Comparison of ENCODE assay signal across 8 cellular contexts in the genomic region with DNA sequence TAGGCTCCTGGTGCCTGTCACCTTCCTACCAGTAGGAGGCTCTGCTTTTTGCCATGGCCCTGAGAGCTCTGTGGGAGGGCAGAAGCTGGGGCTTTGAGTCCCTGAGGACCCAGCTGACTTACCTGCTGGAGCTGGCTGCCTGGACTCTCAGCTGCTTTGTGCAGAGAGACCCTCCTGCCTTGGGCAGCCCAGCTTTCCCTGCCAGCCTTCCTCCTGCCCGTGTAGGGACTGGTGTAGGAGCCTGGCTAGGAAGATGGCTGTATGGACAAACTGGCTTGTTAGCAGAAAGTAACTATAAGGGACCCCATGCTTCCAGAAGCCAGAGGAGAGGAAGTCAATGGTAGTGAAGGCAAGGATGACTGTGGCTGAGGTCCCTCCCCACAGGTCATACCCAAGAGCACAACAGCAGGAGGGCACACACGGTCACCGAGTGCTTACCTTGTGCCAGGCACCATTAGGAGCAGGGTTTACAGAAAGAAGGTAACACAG. TPM values are rescaled to one million over a fixed set of nuclear protein-coding genes. Genes with fewer than 3 reads are reported as not detected.
DNase-seq lines count a peak whose midpoint lies in the region; ATAC-seq and TF ChIP-seq lines count a peak whose summit lies in the region.

No MANE protein-coding gene starts in this region.

- peak; percentile 50 for ATAC-seq in GM18502 (IDR thresholded peaks at IDR 0.05; ENCODE audit: poor library complexity, unreplicated experiment)
- ATAC-seq in Right ventricle myocardium superior (ENCODE audit: poor library complexity): peak; percentile 34
- peak; percentile 79 for ATAC-seq in stimulated activated memory B cell treated with anti-CD40 and anti-IgM and Interleukin-4, amounts not matched to agents 10 μg/mL and 1 μg/mL and 100 μg/mL, for 72 hours
- no peak for ATAC-seq in GM18867 (IDR thresholded peaks at IDR 0.05; ENCODE audit: unreplicated experiment)

- peaks cover 50% of the 10 kb centered on the region for H3K36me3 ChIP-seq in BE2C

- peaks cover 40% of the 10 kb centered on the region for H3K36me3 Mint-ChIP-seq in activated CD4-positive, alpha-beta T cell treated with anti-CD3 and anti-CD28 coated beads, Interleukin-2, amount 10 ng/mL, durations not matched to agents 24 days and 14 days (ENCODE audit: low read depth)
- peaks cover 34% of the 10 kb centered on the region for H3K36me3 Mint-ChIP-seq in stimulated activated memory B cell treated with anti-CD40 and anti-IgM and Interleukin-4, amounts not matched to agents 10 μg/mL and 1 μg/mL and 100 μg/mL, for 72 hours
- peaks cover 37% of the 10 kb centered on the region for H3K36me3 Mint-ChIP-seq in T-helper 2 cell treated with Interferon-gamma antibody and Interleukin-4, amounts not matched to agents 5 μg/mL and 100 μg/mL, for 36 hours (ENCODE audit: low read depth)

- H3K4me3 Mint-ChIP-seq in activated CD4-positive, alpha-beta T cell treated with anti-CD3 and anti-CD28 coated beads, Interleukin-2, amount 10 ng/mL, durations not matched to agents 24 days and 14 days: no peak overlapping the region
- H3K4me3 Mint-ChIP-seq in stimulated activated memory B cell treated with anti-CD40 and anti-IgM and Interleukin-4, amounts not matched to agents 10 μg/mL and 1 μg/mL and 100 μg/mL, for 72 hours: no peak overlapping the region
- H3K4me3 Mint-ChIP-seq in T-helper 2 cell treated with Interferon-gamma antibody and Interleukin-4, amounts not matched to agents 5 μg/mL and 100 μg/mL, for 36 hours: no peak overlapping the region

- peak; percentile 85 for TF ChIP-seq CTCF in BE2C (IDR thresholded peaks at IDR 0.05; ENCODE audit: low read depth, low read length)
- TF ChIP-seq CTCF in LNCaP clone FGC (IDR thresholded peaks at IDR 0.05; ENCODE audit: control insufficient read depth, extremely low read depth, insufficient read depth): peak; percentile 28; the same call in 1 of the 2 replicates

- no peaks in the 10 kb centered on the region for H3K27me3 ChIP-seq in BE2C

- H3K9me3 ChIP-seq in BE2C: no peaks in the 10 kb centered on the region

- H3K4me3 ChIP-seq in BE2C (ENCODE audit: low read depth, low read length) (no peak overlapping the region), LNCaP clone FGC (ENCODE audit: low read depth, low read length) (no peak overlapping the region)

- peaks cover 11% of the 10 kb centered on the region for H3K4me1 Mint-ChIP-seq in activated CD4-positive, alpha-beta T cell treated with anti-CD3 and anti-CD28 coated beads, Interleukin-2, amount 10 ng/mL, durations not matched to agents 24 days and 14 days
- peaks cover 26% of the 10 kb centered on the region for H3K4me1 Mint-ChIP-seq in stimulated activated memory B cell treated with anti-CD40 and anti-IgM and Interleukin-4, amounts not matched to agents 10 μg/mL and 1 μg/mL and 100 μg/mL, for 72 hours
- H3K4me1 Mint-ChIP-seq in T-helper 2 cell treated with Interferon-gamma antibody and Interleukin-4, amounts not matched to agents 5 μg/mL and 100 μg/mL, for 36 hours (ENCODE audit: low read depth): peaks cover 7% of the 10 kb centered on the region

- intact Hi-C loops in activated CD4-positive, alpha-beta T cell treated with anti-CD3 and anti-CD28 coated beads, Interleukin-2, amount 10 ng/mL, durations not matched to agents 24 days and 14 days (cut with micrococcal nuclease): no loop called here
- intact Hi-C loops in Right ventricle myocardium superior (cut with DNase I): no loop called here

- H3K9me3 Mint-ChIP-seq in activated CD4-positive, alpha-beta T cell treated with anti-CD3 and anti-CD28 coated beads, Interleukin-2, amount 10 ng/mL, durations not matched to agents 24 days and 14 days: no peaks in the 10 kb centered on the region
- no peaks in the 10 kb centered on the region for H3K9me3 Mint-ChIP-seq in stimulated activated memory B cell treated with anti-CD40 and anti-IgM and Interleukin-4, amounts not matched to agents 10 μg/mL and 1 μg/mL and 100 μg/mL, for 72 hours
- H3K9me3 Mint-ChIP-seq in T-helper 2 cell treated with Interferon-gamma antibody and Interleukin-4, amounts not matched to agents 5 μg/mL and 100 μg/mL, for 36 hours: no peaks in the 10 kb centered on the region

- peaks cover 7% of the 10 kb centered on the region; the same call in 1 of the 2 replicates for H3K4me1 ChIP-seq in BE2C

- DNase-seq in BE2C (peak; percentile 74), LNCaP clone FGC (ENCODE audit: low read depth) (no peak), Right ventricle myocardium superior (no peak)
- DNase-seq in activated CD4-positive, alpha-beta T cell treated with anti-CD3 and anti-CD28 coated beads, Interleukin-2, amount 10 ng/mL, durations not matched to agents 24 days and 14 days: peak; percentile 74
- DNase-seq in T-helper 2 cell treated with Interferon-gamma antibody and Interleukin-4, amounts not matched to agents 5 μg/mL and 100 μg/mL, for 36 hours (ENCODE audit: low spot score): no peak

- H3K27me3 Mint-ChIP-seq in activated CD4-positive, alpha-beta T cell treated with anti-CD3 and anti-CD28 coated beads, Interleukin-2, amount 10 ng/mL, durations not matched to agents 24 days and 14 days: peaks cover 19% of the 10 kb centered on the region
- peaks cover 30% of the 10 kb centered on the region for H3K27me3 Mint-ChIP-seq in stimulated activated memory B cell treated with anti-CD40 and anti-IgM and Interleukin-4, amounts not matched to agents 10 μg/mL and 1 μg/mL and 100 μg/mL, for 72 hours
- H3K27me3 Mint-ChIP-seq in T-helper 2 cell treated with Interferon-gamma antibody and Interleukin-4, amounts not matched to agents 5 μg/mL and 100 μg/mL, for 36 hours (ENCODE audit: low read depth): peaks cover 17% of the 10 kb centered on the region

- no peak overlapping the region for H3K27ac Mint-ChIP-seq in activated CD4-positive, alpha-beta T cell treated with anti-CD3 and anti-CD28 coated beads, Interleukin-2, amount 10 ng/mL, durations not matched to agents 24 days and 14 days
- no peak overlapping the region for H3K27ac Mint-ChIP-seq in stimulated activated memory B cell treated with anti-CD40 and anti-IgM and Interleukin-4, amounts not matched to agents 10 μg/mL and 1 μg/mL and 100 μg/mL, for 72 hours
- H3K27ac Mint-ChIP-seq in T-helper 2 cell treated with Interferon-gamma antibody and Interleukin-4, amounts not matched to agents 5 μg/mL and 100 μg/mL, for 36 hours: no peak overlapping the region

RNA-seq across cellular contexts. Expression of a gene that starts 9.7 kb away (rescaled TPM):
- 39.5 TPM for polyA plus RNA-seq in BE2C (2012; ENCODE audit: insufficient read depth, insufficient read length, low read depth)
- 3.8 and 4.1 TPM in 2 replicates for total RNA-seq in activated CD4-positive, alpha-beta T cell treated with anti-CD3 and anti-CD28 coated beads, Interleukin-2, amount 10 ng/mL, durations not matched to agents 24 days and 14 days
- total RNA-seq in Right ventricle myocardium superior: 6.3 TPM

RNA-seq across cellular contexts. Expression of a gene that starts 25.9 kb away (rescaled TPM):
- polyA plus RNA-seq in BE2C (2012; ENCODE audit: insufficient read depth, insufficient read length, low read depth): 865 TPM
- total RNA-seq in activated CD4-positive, alpha-beta T cell treated with anti-CD3 and anti-CD28 coated beads, Interleukin-2, amount 10 ng/mL, durations not matched to agents 24 days and 14 days: 141 and 150 TPM in 2 replicates
- 92.8 TPM for total RNA-seq in Right ventricle myocardium superior

RNA-seq across cellular contexts. Expression of a gene that starts 43.3 kb away (rescaled TPM):
- 6.6 TPM for polyA plus RNA-seq in BE2C (2012; ENCODE audit: insufficient read depth, insufficient read length, low read depth)
- 4.5 and 5.0 TPM in 2 replicates for total RNA-seq in activated CD4-positive, alpha-beta T cell treated with anti-CD3 and anti-CD28 coated beads, Interleukin-2, amount 10 ng/mL, durations not matched to agents 24 days and 14 days
- 0.73 TPM for total RNA-seq in Right ventricle myocardium superior

Comparison
In these comparisons a context has a peak if more than half of its experiments do, and no peak if none do; other contexts are left out.
1. DNase-seq: peak in BE2C (single experiment) and activated CD4-positive, alpha-beta T cell treated with anti-CD3 and anti-CD28 coated beads, Interleukin-2, amount 10 ng/mL, durations not matched to agents 24 days and 14 days (single experiment); none in LNCaP clone FGC (single experiment), Right ventricle myocardium superior (single experiment) and T-helper 2 cell treated with Interferon-gamma antibody and Interleukin-4, amounts not matched to agents 5 μg/mL and 100 μg/mL, for 36 hours (single experiment).